In genomic region chr6:158567871-158568401, GRCh38 we compare ENCODE assay signal across 14 cellular contexts. TPM values are rescaled to one million over a fixed set of nuclear protein-coding genes. Genes with fewer than 3 reads are reported as not detected.
DNase-seq lines count a peak whose midpoint lies in the region; ATAC-seq and TF ChIP-seq lines count a peak whose summit lies in the region.
"Had no signal": no experiment of that assay in that cellular context is flagged by ENCODE, and none has a peak within 500 bp of the region (broad histone marks: within the 10 kb centered on the region; RNA-seq: fewer than 3 reads in every experiment).

No MANE protein-coding gene starts in this region.

- H3K9me3 Mint-ChIP-seq in activated CD4-positive, alpha-beta T cell treated with anti-CD3 and anti-CD28 coated beads for 36 hours (ENCODE audit: low read depth), result no peaks in the 10 kb centered on the region
- no peaks in the 10 kb centered on the region for H3K9me3 Mint-ChIP-seq in WTC11
- H3K9me3 Mint-ChIP-seq in effector memory CD8-positive, alpha-beta T cell, result no peaks in the 10 kb centered on the region

- H3K4me3 Mint-ChIP-seq in activated CD4-positive, alpha-beta T cell treated with anti-CD3 and anti-CD28 coated beads for 36 hours, result peak overlapping the region; percentile 36
- no peak overlapping the region for H3K4me3 Mint-ChIP-seq in WTC11
- H3K4me3 Mint-ChIP-seq in effector memory CD8-positive, alpha-beta T cell, result peak overlapping the region; percentile 76 to 82

- H3K4me1 Mint-ChIP-seq in activated CD4-positive, alpha-beta T cell treated with anti-CD3 and anti-CD28 coated beads for 36 hours, result peaks cover 64% of the 10 kb centered on the region
- H3K4me1 Mint-ChIP-seq in WTC11, result peaks cover 25% of the 10 kb centered on the region
- H3K4me1 Mint-ChIP-seq in effector memory CD8-positive, alpha-beta T cell (ENCODE audit: low read depth in 2 of 2), result peaks cover 74 to 84% of the 10 kb centered on the region in 2 donors

- no peak overlapping the region for H2BK15ac ChIP-seq in neuronal stem cell (ENCODE audit: low read length)

- no peak overlapping the region for H4K8ac ChIP-seq in neuronal stem cell (ENCODE audit: low read depth, low read length)

- intact Hi-C loops in activated CD4-positive, alpha-beta T cell treated with anti-CD3 and anti-CD28 coated beads for 36 hours (cut with DNase I, micrococcal nuclease), result no loop called here
- intact Hi-C loops in gastrocnemius medialis (cut with DNase I; ENCODE audit: low total_unique reads), result no loop called here
- intact Hi-C loops in left cardiac atrium (cut with DNase I), result no loop called here

- H3K14ac ChIP-seq in neuronal stem cell (ENCODE audit: low read length), result no peak overlapping the region

- H2AK5ac ChIP-seq in neuronal stem cell (ENCODE audit: low read depth, low read length), result no peak overlapping the region

- no peak overlapping the region for H3K18ac ChIP-seq in neuronal stem cell (ENCODE audit: low read length)

- ATAC-seq in activated CD4-positive, alpha-beta T cell treated with anti-CD3 and anti-CD28 coated beads for 36 hours, result peak; percentile 56
- ATAC-seq in WTC11, result no peak
- peak; percentile 32 for ATAC-seq in effector memory CD8-positive, alpha-beta T cell (replicated peaks)
- ATAC-seq in gastrocnemius medialis, result no peak
- ATAC-seq in left cardiac atrium, result no peak
- ATAC-seq: Panc1 had no signal

- POLR2A ChIA-PET in activated CD4-positive, alpha-beta T cell treated with anti-CD3 and anti-CD28 coated beads for 36 hours (lab: Charles Lee), result no interaction called here
- POLR2A ChIA-PET in WTC11 (lab: Charles Lee), result no interaction called here

- H3K27ac Mint-ChIP-seq in activated CD4-positive, alpha-beta T cell treated with anti-CD3 and anti-CD28 coated beads for 36 hours, result peak overlapping the region; percentile 82
- H3K27ac Mint-ChIP-seq in WTC11, result peak overlapping the region; percentile 89
- peak overlapping the region; percentile 88 to 92 for H3K27ac Mint-ChIP-seq in effector memory CD8-positive, alpha-beta T cell

- no peaks in the 10 kb centered on the region for H3K27me3 ChIP-seq in neuronal stem cell (ENCODE audit: control insufficient read depth in 3 of 3, insufficient read depth in 3 of 3, low read depth in 1 of 3, low read length in 3 of 3)
- no peaks in the 10 kb centered on the region for H3K27me3 ChIP-seq in gastrocnemius medialis
- H3K27me3 ChIP-seq: esophagus muscularis mucosa, upper lobe of left lung had no signal

- CTCF ChIA-PET in activated CD4-positive, alpha-beta T cell treated with anti-CD3 and anti-CD28 coated beads for 36 hours (lab: Charles Lee), result interaction anchor here (0.5 to 1.3 kb wide), 2 partner anchors 84 to 347 kb away, joined by 3 to 4 read pairs; no protein-coding TSS in a partner anchor
- CTCF ChIA-PET in WTC11 (lab: Charles Lee), result no interaction called here

- TF ChIP-seq CTCF in WTC11 (IDR thresholded peaks at IDR 0.05) (no peak), gastrocnemius medialis (IDR thresholded peaks at IDR 0.05 in 4 of 5, conservative IDR thresholded peaks at IDR 0.05 in 1 of 5) (no peak)

- H3K4me1 ChIP-seq in neuronal stem cell (ENCODE audit: control insufficient read depth in 2 of 2, insufficient read depth in 1 of 2, low read depth in 1 of 2, low read length in 2 of 2), result peaks cover 0 to 4% of the 10 kb centered on the region in 2 donors
- no peaks in the 10 kb centered on the region for H3K4me1 ChIP-seq in gastrocnemius medialis

- H2BK120ac ChIP-seq in neuronal stem cell (ENCODE audit: low read depth, low read length), result no peak overlapping the region

- H3K4ac ChIP-seq in neuronal stem cell (ENCODE audit: low read length), result no peak overlapping the region

- no peak overlapping the region for H3K4me2 ChIP-seq in neuronal stem cell (ENCODE audit: insufficient read depth, low read length, poor library complexity, severe bottlenecking)

- peaks cover 23% of the 10 kb centered on the region for H3K79me1 ChIP-seq in neuronal stem cell (ENCODE audit: low read depth, low read length)

- H3K36me3 Mint-ChIP-seq in activated CD4-positive, alpha-beta T cell treated with anti-CD3 and anti-CD28 coated beads for 36 hours (ENCODE audit: low read depth), result peaks cover 12% of the 10 kb centered on the region
- H3K36me3 Mint-ChIP-seq in WTC11, result peaks cover 3% of the 10 kb centered on the region; the same call in 1 of the 2 replicates
- H3K36me3 Mint-ChIP-seq in effector memory CD8-positive, alpha-beta T cell (ENCODE audit: insufficient read depth), result peaks cover 43% of the 10 kb centered on the region

- H3K9me3 ChIP-seq in neuronal stem cell (replicated peaks in 1 of 2; ENCODE audit: control insufficient read depth in 2 of 2, insufficient read depth in 1 of 2, low read depth in 1 of 2, low read length in 2 of 2), result no peaks in the 10 kb centered on the region
- H3K9me3 ChIP-seq in gastrocnemius medialis, result no peaks in the 10 kb centered on the region
- H3K9me3 ChIP-seq: esophagus muscularis mucosa, upper lobe of left lung had no signal

- H3K4me3 ChIP-seq in neuronal stem cell (ENCODE audit: low read length in 2 of 2) (no peak overlapping the region), gastrocnemius medialis (no peak overlapping the region)
- H3K4me3 ChIP-seq: esophagus muscularis mucosa, upper lobe of left lung had no signal

- in situ Hi-C loops in gastrocnemius medialis (cut with MboI; ENCODE audit: low sequenced_read_pairs in 4 of 4), result no loop called here

- H2BK12ac ChIP-seq in neuronal stem cell (ENCODE audit: low read length), result no peak overlapping the region

- no peak overlapping the region for H3K9ac ChIP-seq in neuronal stem cell (ENCODE audit: low read depth, low read length, poor library complexity)
- H3K9ac ChIP-seq: parathyroid adenoma had no signal

- no peak overlapping the region for H4K91ac ChIP-seq in neuronal stem cell (ENCODE audit: low read depth, low read length, poor library complexity)

- H3K27ac ChIP-seq in neuronal stem cell (replicated peaks; ENCODE audit: low read length) (no peak overlapping the region), gastrocnemius medialis (no peak overlapping the region)
- H3K27ac ChIP-seq: esophagus muscularis mucosa, parathyroid adenoma had no signal

- H2BK5ac ChIP-seq in neuronal stem cell (ENCODE audit: low read length), result no peak overlapping the region

- H2AFZ ChIP-seq in neuronal stem cell (ENCODE audit: low read length), result no peak overlapping the region
- H2AFZ ChIP-seq: parathyroid adenoma had no signal

- peaks cover 0 to 3% of the 10 kb centered on the region in 2 donors for H3K36me3 ChIP-seq in neuronal stem cell (replicated peaks in 1 of 2; ENCODE audit: control insufficient read depth in 2 of 2, insufficient read depth in 2 of 2, low read length in 2 of 2)
- no peaks in the 10 kb centered on the region for H3K36me3 ChIP-seq in gastrocnemius medialis
- H3K36me3 ChIP-seq: upper lobe of left lung had no signal

- no CpG with 5 or more reads among the region's 12 CpGs for WGBS in neuronal stem cell (ENCODE audit: extremely low coverage in 2 of 2, insufficient read length in 2 of 2, insufficient replicate concordance in 1 of 2), 2 donors

- DNase-seq in activated CD4-positive, alpha-beta T cell treated with anti-CD3 and anti-CD28 coated beads for 36 hours, result peak; percentile 24
- DNase-seq in activated CD4-positive, alpha-beta T cell treated with anti-CD3 and anti-CD28 coated beads for 48 hours, result no peak
- no peak for DNase-seq in WTC11 (ENCODE audit: low spot score)
- DNase-seq in effector memory CD8-positive, alpha-beta T cell, result peak in 1 of 3 experiments; percentile 22
- no peak for DNase-seq in neuronal stem cell (ENCODE audit: low spot score)
- no peak for DNase-seq in middle frontal gyrus (ENCODE audit: extremely low spot score, low spot score)
- DNase-seq in gastrocnemius medialis, result no peak
- no peak for DNase-seq in left cardiac atrium
- DNase-seq: NCI-H1105 treated with DMSO at 0.1 percent for 48 hours, NCI-H510A, upper lobe of left lung had no signal

- H3K23ac ChIP-seq in neuronal stem cell (ENCODE audit: low read depth, low read length, poor library complexity), result peak overlapping the region; percentile 37

- no peak for TF ChIP-seq POLR2A in gastrocnemius medialis (IDR thresholded peaks at IDR 0.05)

- no peaks in the 10 kb centered on the region for H3K27me3 Mint-ChIP-seq in activated CD4-positive, alpha-beta T cell treated with anti-CD3 and anti-CD28 coated beads for 36 hours
- H3K27me3 Mint-ChIP-seq in WTC11 (ENCODE audit: low read depth), result no peaks in the 10 kb centered on the region
- no peaks in the 10 kb centered on the region for H3K27me3 Mint-ChIP-seq in effector memory CD8-positive, alpha-beta T cell

TF ChIP-seq in WTC11, 78 proteins besides CTCF, POLR2A, EP300 and RAD21 (continues in another document):
- TF ChIP-seq JUN (CRISPR knock-in tag; IDR thresholded peaks at IDR 0.05), result no peak
- TF ChIP-seq ZBTB43 (CRISPR knock-in tag; IDR thresholded peaks at IDR 0.05), result no peak
- no peak for TF ChIP-seq IRF2 (CRISPR knock-in tag; IDR thresholded peaks at IDR 0.05; ENCODE audit: borderline replicate concordance, low read depth)
- TF ChIP-seq MXD4 (CRISPR knock-in tag; IDR thresholded peaks at IDR 0.05; ENCODE audit: borderline replicate concordance), result no peak
- TF ChIP-seq PREB (CRISPR knock-in tag; IDR thresholded peaks at IDR 0.05; ENCODE audit: borderline replicate concordance), result no peak
- TF ChIP-seq JAZF1 (CRISPR knock-in tag; IDR thresholded peaks at IDR 0.05), result no peak

RNA-seq across cellular contexts. Expression of gene TMEM181, which starts 8.0 kb away (rescaled TPM):
- 1 to 10 TPM; 8.3 to 9.9 TPM for total RNA-seq in activated CD4-positive, alpha-beta T cell treated with anti-CD3 and anti-CD28 coated beads for 36 hours
- total RNA-seq in WTC11 (2021) (18.8 to 22.1 TPM (median 21.2 TPM) in 3 replicates), gastrocnemius medialis (10 to 100 TPM; 12.1 to 17.9 (median 12.9) TPM), left cardiac atrium (10 to 100 TPM; 12.5 to 13.8 TPM)
- polyA plus RNA-seq in neuronal stem cell (2013, experiment 1 of 2), result 11.5 TPM
- 12.1 TPM for polyA plus RNA-seq in neuronal stem cell (2013, experiment 2 of 2)

Comparison
In these comparisons a context has a peak if more than half of its experiments do, and no peak if none do; other contexts are left out.
1. ATAC-seq: peak in activated CD4-positive, alpha-beta T cell treated with anti-CD3 and anti-CD28 coated beads for 36 hours (single experiment) and effector memory CD8-positive, alpha-beta T cell (single experiment); none in WTC11 (single experiment), gastrocnemius medialis (0 of 2) and left cardiac atrium (0 of 2).
2. Peak in every context shown above with its lines, with median percentiles within 50 percentile points of each other: H3K27ac Mint-ChIP-seq.